ENCODE assay signal across 12 cellular contexts in genomic region chr2:189164732-189165131, GRCh38. TPM values are rescaled to one million over a fixed set of nuclear protein-coding genes. Genes with fewer than 3 reads are reported as not detected.
DNase-seq lines count a peak whose midpoint lies in the region; ATAC-seq and TF ChIP-seq lines count a peak whose summit lies in the region.
"Had no signal": no experiment of that assay in that cellular context is flagged by ENCODE, and none has a peak within 500 bp of the region (broad histone marks: within the 10 kb centered on the region; RNA-seq: fewer than 3 reads in every experiment).

No MANE protein-coding gene starts in this region.

- POLR2A ChIA-PET in BJ (lab: Charles Lee), result no interaction called here
- POLR2A ChIA-PET in RWPE1 (lab: Yijun Ruan, JAX; ENCODE audit: low non-redundant PET), result no interaction called here

- DNase-seq in BJ (ENCODE audit: low read depth) (peak; percentile 59), RWPE1 (ENCODE audit: low spot score) (peak; percentile 3), fibroblast of peridontal ligament (ENCODE audit: extremely low read depth) (peak; percentile 81), sciatic nerve (ENCODE audit: low spot score) (no peak), cerebellum (ENCODE audit: low spot score) (no peak)
- DNase-seq: NCI-H1105; stimulated activated CD4-positive, alpha-beta T cell treated with anti-CD3 and anti-CD28 coated beads, Interleukin-15, amount 100 ng/mL, for 24 hours had no signal

- intact Hi-C loops in sciatic nerve (cut with DNase I), result no loop called here

- CTCF ChIA-PET in BJ (lab: Yijun Ruan, JAX) (interaction anchor here (0.9 to 1.5 kb wide), 4 partner anchors 8 to 71 kb away, joined by 3 to 4 read pairs (median 4); no protein-coding TSS in a partner anchor), RWPE1 (lab: Yijun Ruan, JAX) (no interaction called here)

- H3K27ac ChIP-seq in RWPE1, result no peak overlapping the region

- ATAC-seq in sciatic nerve, result peak; percentile 83
- no peak for ATAC-seq in HG03095 (IDR thresholded peaks at IDR 0.05; ENCODE audit: unreplicated experiment)
- ATAC-seq in GM21723 (IDR thresholded peaks at IDR 0.05; ENCODE audit: unreplicated experiment), result no peak
- ATAC-seq in HG03432 (IDR thresholded peaks at IDR 0.05; ENCODE audit: unreplicated experiment), result no peak
- ATAC-seq: activated T-helper 17 cell treated with anti-CD3 and anti-CD28 coated beads, Interleukin-2, amount 50 U/mL, for 72 hours had no signal

- H3K36me3 ChIP-seq in BJ (ENCODE audit: control insufficient read depth, insufficient read depth, low read length), result peaks cover 1% of the 10 kb centered on the region; the same call in 1 of the 2 replicates

- H3K27me3 ChIP-seq in BJ (ENCODE audit: control insufficient read depth, insufficient read depth, low read length), result no peaks in the 10 kb centered on the region

- H3K4me3 ChIP-seq in BJ (ENCODE audit: low read depth, low read length), result no peak overlapping the region

- no peak for TF ChIP-seq CTCF in BJ (IDR thresholded peaks at IDR 0.05; ENCODE audit: insufficient read depth, low read depth, low read length)
- no peak for TF ChIP-seq CTCF in RWPE1 (conservative IDR thresholded peaks at IDR 0.05; ENCODE audit: low read depth)

RNA-seq across cellular contexts. Expression of gene COL5A2, which starts 14.8 kb away (rescaled TPM):
- polyA plus RNA-seq in BJ (2011; rRNA removed), result 351 and 383 TPM in 2 replicates
- 180 and 244 TPM in 2 replicates for polyA minus RNA-seq in BJ (2011; rRNA and poly(A)+ RNA removed)
- total RNA-seq in sciatic nerve (45.7 TPM), cerebellum (35.2 TPM)
- total RNA-seq: HT-29 had no signal

Comparison
In these comparisons a context has a peak if more than half of its experiments do, and no peak if none do; other contexts are left out.
1. DNase-seq: peak in BJ (single experiment), RWPE1 (single experiment) and fibroblast of peridontal ligament (single experiment); none in sciatic nerve (single experiment) and cerebellum (single experiment).